1 cellular context compared by ENCODE assay signal in the genomic region with DNA sequence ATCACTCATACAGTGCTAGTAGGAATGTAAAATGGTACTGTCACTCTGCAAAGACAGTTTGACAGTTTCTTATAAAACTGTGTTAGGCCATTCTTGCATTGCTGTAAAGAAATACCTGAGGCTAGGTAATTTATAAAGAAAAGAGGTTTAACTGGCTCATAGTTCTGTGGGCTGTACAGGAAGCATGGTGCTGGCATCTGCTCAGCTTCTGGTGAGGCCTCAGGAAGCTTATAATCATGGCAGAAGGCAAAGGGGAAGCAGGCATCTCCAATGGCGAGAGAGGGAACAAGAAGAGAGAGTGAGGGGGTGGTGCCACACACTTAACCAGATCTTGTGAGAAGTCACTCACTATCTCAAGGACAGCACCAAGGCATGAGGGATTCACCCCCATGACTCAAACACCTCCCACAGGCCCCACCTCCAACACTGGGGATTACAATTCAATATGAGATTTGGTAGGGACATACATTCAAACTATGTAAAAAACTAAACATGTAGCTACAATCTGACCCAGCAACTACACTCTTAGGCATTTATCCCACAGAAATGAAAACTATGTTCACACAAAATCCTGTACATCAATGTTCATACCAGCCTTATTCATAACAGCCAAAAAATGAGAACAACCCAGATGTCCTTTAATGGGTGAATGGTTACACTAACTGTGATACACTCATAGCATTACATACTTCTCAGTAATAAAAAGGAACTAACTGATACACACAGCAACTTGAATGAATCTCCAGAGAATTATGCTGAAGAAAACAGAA.
TF ChIP-seq lines count a peak whose summit lies in the region.

No MANE protein-coding gene starts in this region.

TF ChIP-seq in K562, 482 proteins besides CTCF, POLR2A, EP300 and RAD21:
- TF ChIP-seq ZNF79 (CRISPR knock-in tag; IDR thresholded peaks at IDR 0.05; ENCODE audit: low read depth) (no peak), ERF (CRISPR knock-in tag; IDR thresholded peaks at IDR 0.05) (no peak), LARP7 (IDR thresholded peaks at IDR 0.05) (no peak), FOXJ3 (CRISPR knock-in tag; IDR thresholded peaks at IDR 0.05) (no peak), ZNF431 (CRISPR knock-in tag; IDR thresholded peaks at IDR 0.05) (no peak), XRCC4 (IDR thresholded peaks at IDR 0.05; ENCODE audit: extremely low read depth, insufficient read depth, insufficient read length) (no peak), ZFPM2 (CRISPR knock-in tag; IDR thresholded peaks at IDR 0.05) (no peak), MBD2 (IDR thresholded peaks at IDR 0.05; ENCODE audit: borderline replicate concordance, low read depth) (no peak), HIVEP1 (CRISPR knock-in tag; IDR thresholded peaks at IDR 0.05) (no peak), ADNP (tag; IDR thresholded peaks at IDR 0.05) (no peak), ILK (tag; IDR thresholded peaks at IDR 0.05; ENCODE audit: borderline replicate concordance, low read depth) (no peak), SMARCE1 (IDR thresholded peaks at IDR 0.05) (no peak), TRIM28 (IDR thresholded peaks at IDR 0.05) (peak; percentile 75), HEY1 (CRISPR knock-in tag; IDR thresholded peaks at IDR 0.05; ENCODE audit: borderline replicate concordance) (no peak), CBX5 (IDR thresholded peaks at IDR 0.05; ENCODE audit: borderline replicate concordance, low read depth) (no peak), TRIM24 (IDR thresholded peaks at IDR 0.05) (peak in 1 of 2 experiments; percentile 19; a peak in 1 of 4 replicates), ZNF316 (IDR thresholded peaks at IDR 0.05) (peak; percentile 68), CBX3 (IDR thresholded peaks at IDR 0.05; ENCODE audit: borderline replicate concordance in 1 of 2, low read length in 2 of 2) (peak in 1 of 2 experiments; percentile 39; a peak in 1 of 3 replicates), STAG1 (CRISPR knock-in tag; IDR thresholded peaks at IDR 0.05; ENCODE audit: borderline replicate concordance) (no peak), NR1H2 (CRISPR knock-in tag; IDR thresholded peaks at IDR 0.05) (no peak)
- TF ChIP-seq, protein P1, sequence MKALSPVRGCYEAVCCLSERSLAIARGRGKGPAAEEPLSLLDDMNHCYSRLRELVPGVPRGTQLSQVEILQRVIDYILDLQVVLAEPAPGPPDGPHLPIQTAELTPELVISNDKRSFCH (CRISPR knock-in tag; IDR thresholded peaks at IDR 0.05) = no peak
- TF ChIP-seq, protein P1 (tag; IDR thresholded peaks at IDR 0.05) = no peak
- TF ChIP-seq, protein P2, sequence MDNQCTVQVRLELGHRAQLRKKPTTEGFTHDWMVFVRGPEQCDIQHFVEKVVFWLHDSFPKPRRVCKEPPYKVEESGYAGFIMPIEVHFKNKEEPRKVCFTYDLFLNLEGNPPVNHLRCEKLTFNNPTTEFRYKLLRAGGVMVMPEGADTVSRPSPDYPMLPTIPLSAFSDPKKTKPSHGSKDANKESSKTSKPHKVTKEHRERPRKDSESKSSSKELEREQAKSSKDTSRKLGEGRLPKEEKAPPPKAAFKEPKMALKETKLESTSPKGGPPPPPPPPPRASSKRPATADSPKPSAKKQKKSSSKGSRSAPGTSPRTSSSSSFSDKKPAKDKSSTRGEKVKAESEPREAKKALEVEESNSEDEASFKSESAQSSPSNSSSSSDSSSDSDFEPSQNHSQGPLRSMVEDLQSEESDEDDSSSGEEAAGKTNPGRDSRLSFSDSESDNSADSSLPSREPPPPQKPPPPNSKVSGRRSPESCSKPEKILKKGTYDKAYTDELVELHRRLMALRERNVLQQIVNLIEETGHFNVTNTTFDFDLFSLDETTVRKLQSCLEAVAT (IDR thresholded peaks at IDR 0.05) = no peak
- TF ChIP-seq, protein P3, sequence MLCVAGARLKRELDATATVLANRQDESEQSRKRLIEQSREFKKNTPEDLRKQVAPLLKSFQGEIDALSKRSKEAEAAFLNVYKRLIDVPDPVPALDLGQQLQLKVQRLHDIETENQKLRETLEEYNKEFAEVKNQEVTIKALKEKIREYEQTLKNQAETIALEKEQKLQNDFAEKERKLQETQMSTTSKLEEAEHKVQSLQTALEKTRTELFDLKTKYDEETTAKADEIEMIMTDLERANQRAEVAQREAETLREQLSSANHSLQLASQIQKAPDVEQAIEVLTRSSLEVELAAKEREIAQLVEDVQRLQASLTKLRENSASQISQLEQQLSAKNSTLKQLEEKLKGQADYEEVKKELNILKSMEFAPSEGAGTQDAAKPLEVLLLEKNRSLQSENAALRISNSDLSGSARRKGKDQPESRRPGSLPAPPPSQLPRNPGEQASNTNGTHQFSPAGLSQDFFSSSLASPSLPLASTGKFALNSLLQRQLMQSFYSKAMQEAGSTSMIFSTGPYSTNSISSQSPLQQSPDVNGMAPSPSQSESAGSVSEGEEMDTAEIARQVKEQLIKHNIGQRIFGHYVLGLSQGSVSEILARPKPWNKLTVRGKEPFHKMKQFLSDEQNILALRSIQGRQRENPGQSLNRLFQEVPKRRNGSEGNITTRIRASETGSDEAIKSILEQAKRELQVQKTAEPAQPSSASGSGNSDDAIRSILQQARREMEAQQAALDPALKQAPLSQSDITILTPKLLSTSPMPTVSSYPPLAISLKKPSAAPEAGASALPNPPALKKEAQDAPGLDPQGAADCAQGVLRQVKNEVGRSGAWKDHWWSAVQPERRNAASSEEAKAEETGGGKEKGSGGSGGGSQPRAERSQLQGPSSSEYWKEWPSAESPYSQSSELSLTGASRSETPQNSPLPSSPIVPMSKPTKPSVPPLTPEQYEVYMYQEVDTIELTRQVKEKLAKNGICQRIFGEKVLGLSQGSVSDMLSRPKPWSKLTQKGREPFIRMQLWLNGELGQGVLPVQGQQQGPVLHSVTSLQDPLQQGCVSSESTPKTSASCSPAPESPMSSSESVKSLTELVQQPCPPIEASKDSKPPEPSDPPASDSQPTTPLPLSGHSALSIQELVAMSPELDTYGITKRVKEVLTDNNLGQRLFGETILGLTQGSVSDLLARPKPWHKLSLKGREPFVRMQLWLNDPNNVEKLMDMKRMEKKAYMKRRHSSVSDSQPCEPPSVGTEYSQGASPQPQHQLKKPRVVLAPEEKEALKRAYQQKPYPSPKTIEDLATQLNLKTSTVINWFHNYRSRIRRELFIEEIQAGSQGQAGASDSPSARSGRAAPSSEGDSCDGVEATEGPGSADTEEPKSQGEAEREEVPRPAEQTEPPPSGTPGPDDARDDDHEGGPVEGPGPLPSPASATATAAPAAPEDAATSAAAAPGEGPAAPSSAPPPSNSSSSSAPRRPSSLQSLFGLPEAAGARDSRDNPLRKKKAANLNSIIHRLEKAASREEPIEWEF (CRISPR knock-in tag; IDR thresholded peaks at IDR 0.05) = no peak
- TF ChIP-seq, protein P4, sequence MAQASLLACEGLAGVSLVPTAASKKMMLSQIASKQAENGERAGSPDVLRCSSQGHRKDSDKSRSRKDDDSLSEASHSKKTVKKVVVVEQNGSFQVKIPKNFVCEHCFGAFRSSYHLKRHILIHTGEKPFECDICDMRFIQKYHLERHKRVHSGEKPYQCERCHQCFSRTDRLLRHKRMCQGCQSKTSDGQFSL (CRISPR knock-in tag; IDR thresholded peaks at IDR 0.05) = no peak
- TF ChIP-seq, protein P4 (tag; IDR thresholded peaks at IDR 0.05) = no peak
- TF ChIP-seq, protein P5, sequence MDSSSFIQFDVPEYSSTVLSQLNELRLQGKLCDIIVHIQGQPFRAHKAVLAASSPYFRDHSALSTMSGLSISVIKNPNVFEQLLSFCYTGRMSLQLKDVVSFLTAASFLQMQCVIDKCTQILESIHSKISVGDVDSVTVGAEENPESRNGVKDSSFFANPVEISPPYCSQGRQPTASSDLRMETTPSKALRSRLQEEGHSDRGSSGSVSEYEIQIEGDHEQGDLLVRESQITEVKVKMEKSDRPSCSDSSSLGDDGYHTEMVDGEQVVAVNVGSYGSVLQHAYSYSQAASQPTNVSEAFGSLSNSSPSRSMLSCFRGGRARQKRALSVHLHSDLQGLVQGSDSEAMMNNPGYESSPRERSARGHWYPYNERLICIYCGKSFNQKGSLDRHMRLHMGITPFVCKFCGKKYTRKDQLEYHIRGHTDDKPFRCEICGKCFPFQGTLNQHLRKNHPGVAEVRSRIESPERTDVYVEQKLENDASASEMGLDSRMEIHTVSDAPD (CRISPR knock-in tag; IDR thresholded peaks at IDR 0.05) = no peak
- TF ChIP-seq, protein P6, sequence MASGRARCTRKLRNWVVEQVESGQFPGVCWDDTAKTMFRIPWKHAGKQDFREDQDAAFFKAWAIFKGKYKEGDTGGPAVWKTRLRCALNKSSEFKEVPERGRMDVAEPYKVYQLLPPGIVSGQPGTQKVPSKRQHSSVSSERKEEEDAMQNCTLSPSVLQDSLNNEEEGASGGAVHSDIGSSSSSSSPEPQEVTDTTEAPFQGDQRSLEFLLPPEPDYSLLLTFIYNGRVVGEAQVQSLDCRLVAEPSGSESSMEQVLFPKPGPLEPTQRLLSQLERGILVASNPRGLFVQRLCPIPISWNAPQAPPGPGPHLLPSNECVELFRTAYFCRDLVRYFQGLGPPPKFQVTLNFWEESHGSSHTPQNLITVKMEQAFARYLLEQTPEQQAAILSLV (tag; IDR thresholded peaks at IDR 0.05) = no peak
